Comparison of ENCODE assay signal across 33 cellular contexts in genomic region chr7:157509226-157509625, GRCh38.
"Had no signal": no experiment of that assay in that cellular context is flagged by ENCODE, and none has a peak within 500 bp of the region (broad histone marks: within the 10 kb centered on the region; RNA-seq: fewer than 3 reads in every experiment).

No MANE protein-coding gene starts in this region.

- H3K9me3 ChIP-seq: MG63 had no signal

- H3K4me3 ChIP-seq: MG63 had no signal

- H3K27me3 ChIP-seq: MG63 had no signal

- DNase-seq: Karpas-422, Kasumi-1, MG63, MM.1S, MV-4-11, NCI-H1048, NCI-H1092, NCI-H1092 treated with DMSO at 0.1 percent for 48 hours, NCI-H1105, NCI-H1105 treated with DMSO at 0.1 percent for 48 hours, NCI-H1417, NCI-H1417 treated with DMSO at 0.1 percent for 48 hours, NCI-H1436, NCI-H1436 treated with DMSO at 0.1 percent for 48 hours, NCI-H1694, NCI-H1694 treated with DMSO at 0.1 percent for 48 hours, NCI-H187, NCI-H187 treated with DMSO at 0.1 percent for 48 hours, NCI-H1930, NCI-H2029, NCI-H2029 treated with DMSO at 0.1 percent for 48 hours, NCI-H2081, NCI-H2081 treated with DMSO at 0.1 percent for 48 hours, NCI-H2107, NCI-H2171, NCI-H2171 treated with DMSO at 0.1 percent for 48 hours, NCI-H2227 treated with DMSO at 0.1 percent for 48 hours, NCI-H226, NCI-H345, NCI-H446, NCI-H446 treated with DMSO at 0.1 percent for 48 hours, NCI-H510A, NCI-H510A treated with DMSO at 0.1 percent for 48 hours had no signal

- H3K36me3 ChIP-seq: MG63 had no signal
